ENCODE assay signal across 10 cellular contexts in genomic region chr18:48902856-48903601, GRCh38. TPM values are rescaled to one million over a fixed set of nuclear protein-coding genes. Genes with fewer than 3 reads are reported as not detected.
DNase-seq lines count a peak whose midpoint lies in the region; ATAC-seq and TF ChIP-seq lines count a peak whose summit lies in the region.
"Had no signal": no experiment of that assay in that cellular context is flagged by ENCODE, and none has a peak within 500 bp of the region (broad histone marks: within the 10 kb centered on the region; RNA-seq: fewer than 3 reads in every experiment).

No MANE protein-coding gene starts in this region.

- no peak overlapping the region for H3K9ac ChIP-seq in HCT116 (ENCODE audit: low read length)
- no peak overlapping the region for H3K9ac ChIP-seq in liver (ENCODE audit: low read depth in 1 of 2, low read length in 2 of 2)
- peak overlapping the region; percentile 93 for H3K9ac ChIP-seq in smooth muscle cell (ENCODE audit: low read depth)

- H3K4me1 ChIP-seq in HCT116 (ENCODE audit: control insufficient read depth in 1 of 2, insufficient read depth in 2 of 2, low read length in 2 of 2), result peaks cover 18 to 30% of the 10 kb centered on the region in 2 experiments
- H3K4me1 ChIP-seq in liver (ENCODE audit: control insufficient read depth in 4 of 4, insufficient read depth in 4 of 4, low read length in 3 of 4), result no peaks in the 10 kb centered on the region
- H3K4me1 ChIP-seq in smooth muscle cell (ENCODE audit: low read depth), result peaks cover 4% of the 10 kb centered on the region

- H3F3A ChIP-seq in smooth muscle cell (ENCODE audit: low read depth), result peaks cover 39% of the 10 kb centered on the region

- H4K20me1 ChIP-seq in HCT116 (ENCODE audit: insufficient read depth) (no peaks in the 10 kb centered on the region), smooth muscle cell (ENCODE audit: low read depth) (no peaks in the 10 kb centered on the region)

- 93% methylated on average over 8 of the region's 8 CpGs for WGBS in liver
- 55% methylated on average over 8 of the region's 8 CpGs for WGBS in smooth muscle cell (ENCODE audit: low lambda C conversion rate)

- no peak for TF ChIP-seq POLR2A in HCT116 (IDR thresholded peaks at IDR 0.05; ENCODE audit: borderline replicate concordance, extremely low read depth, insufficient read depth, insufficient read length)

- no peak overlapping the region for H3K4me3 ChIP-seq in HCT116 (replicated peaks in 1 of 2; ENCODE audit: low read depth in 1 of 2, low read length in 2 of 2)
- H3K4me3 ChIP-seq in coronary artery, result no peak overlapping the region
- H3K4me3 ChIP-seq in liver (ENCODE audit: low read depth in 1 of 3, low read length in 3 of 3), result no peak overlapping the region
- H3K4me3 ChIP-seq in smooth muscle cell, result no peak overlapping the region

- H3K27me3 ChIP-seq in HCT116 (ENCODE audit: insufficient read depth, low read length) (peaks cover 23% of the 10 kb centered on the region; the same call in 1 of the 2 replicates), liver (ENCODE audit: control insufficient read depth in 4 of 4, insufficient read depth in 4 of 4, low read length in 3 of 4) (no peaks in the 10 kb centered on the region), smooth muscle cell (ENCODE audit: low read depth) (no peaks in the 10 kb centered on the region)

- TF ChIP-seq RAD21 in HCT116 (IDR thresholded peaks at IDR 0.05; ENCODE audit: low read depth) (no peak), liver (IDR thresholded peaks at IDR 0.05) (no peak)

- BruUV-seq in HCT116 (replicated peaks; lab: Mats Ljungman, UMichigan), result no TSS peak

- H2AFZ ChIP-seq in HCT116 (ENCODE audit: low read depth, low read length, poor library complexity, severe bottlenecking) (peak overlapping the region; percentile 12), smooth muscle cell (ENCODE audit: low read depth) (no peak overlapping the region)

- no peak for DNase-seq in HCT116 (ENCODE audit: low read depth, low spot score)
- peak; percentile 92 for DNase-seq in coronary artery (ENCODE audit: low spot score)
- no peak for DNase-seq in smooth muscle cell (lab: John Stamatoyannopoulos, UW; ENCODE audit: unreplicated experiment)
- no peak for DNase-seq in stimulated activated CD4-positive, alpha-beta T cell treated with anti-CD3 and anti-CD28 coated beads, Interleukin-2, amount 100 ng/mL, for 48 hours
- DNase-seq in activated naive CD4-positive, alpha-beta T cell treated with Interleukin-2 at 50 U/mL for 16 hours, result no peak
- DNase-seq in NCI-H2227 (lab: John Stamatoyannopoulos, UW; ENCODE audit: unreplicated experiment), result no peak
- DNase-seq: stimulated activated CD4-positive, alpha-beta T cell treated with anti-CD3 and anti-CD28 coated beads, Interleukin-4, amount 100 ng/mL, for 24 hours had no signal

- H3K9me2 ChIP-seq in HCT116 (ENCODE audit: insufficient read depth), result no peaks in the 10 kb centered on the region

- H3K79me2 ChIP-seq in HCT116 (ENCODE audit: insufficient read depth, low read length) (no peaks in the 10 kb centered on the region), smooth muscle cell (ENCODE audit: low read depth) (peaks cover 18% of the 10 kb centered on the region)

- CTCF ChIA-PET in HCT116 (lab: Charles Lee), result no interaction called here

- TF ChIP-seq CTCF in HCT116 (IDR thresholded peaks at IDR 0.05 in 2 of 3, conservative IDR thresholded peaks at IDR 0.05 in 1 of 3; ENCODE audit: borderline replicate concordance in 1 of 3, insufficient read depth in 1 of 3, low read depth in 2 of 3, low read length in 2 of 3) (no peak), coronary artery (IDR thresholded peaks at IDR 0.05) (no peak), liver (IDR thresholded peaks at IDR 0.05; ENCODE audit: low read depth, low read length, missing input control) (no peak), smooth muscle cell (IDR thresholded peaks at IDR 0.05; ENCODE audit: borderline replicate concordance, insufficient read depth, poor library complexity, severe bottlenecking) (no peak)

- H3K9me3 ChIP-seq in HCT116 (ENCODE audit: control insufficient read depth in 1 of 2, insufficient read depth in 1 of 2, low read depth in 1 of 2, low read length in 2 of 2) (no peaks in the 10 kb centered on the region), liver (ENCODE audit: control insufficient read depth in 4 of 4, low read length in 3 of 4) (peaks cover 0 to 4% (median 2%) of the 10 kb centered on the region in 4 donors), smooth muscle cell (replicated peaks; ENCODE audit: low read depth) (no peaks in the 10 kb centered on the region)

- H3K27ac ChIP-seq in HCT116 (ENCODE audit: low read depth, low read length) (no peak overlapping the region), coronary artery (peak overlapping the region; percentile 75 to 88), liver (ENCODE audit: low read depth in 1 of 2, low read length in 2 of 2) (no peak overlapping the region), smooth muscle cell (ENCODE audit: low read depth) (peak overlapping the region; percentile 99)

- H3K4me2 ChIP-seq in HCT116 (ENCODE audit: low read length) (peak overlapping the region; percentile 58; the same call in 1 of the 2 replicates), smooth muscle cell (peak overlapping the region; percentile 66)

- peak; percentile 46 for ATAC-seq in HCT116
- no peak for ATAC-seq in HG02798 (IDR thresholded peaks at IDR 0.05; ENCODE audit: poor library complexity, unreplicated experiment)
- ATAC-seq: activated CD4-positive, CD25-positive, alpha-beta regulatory T cell treated with anti-CD3 and anti-CD28 coated beads, Interleukin-2, amount 50 U/mL, for 24 hours had no signal

- POLR2A ChIA-PET in HCT116 (lab: Charles Lee), result no interaction called here

- intact Hi-C loops in HCT116 (cut with micrococcal nuclease), result no loop called here

- H3K36me3 ChIP-seq in HCT116 (ENCODE audit: control insufficient read depth in 1 of 2, insufficient read depth in 2 of 2, low read length in 2 of 2) (no peaks in the 10 kb centered on the region), liver (ENCODE audit: control insufficient read depth in 4 of 4, insufficient read depth in 3 of 4, low read depth in 1 of 4, low read length in 3 of 4) (no peaks in the 10 kb centered on the region), smooth muscle cell (ENCODE audit: low read depth) (no peaks in the 10 kb centered on the region)

- RAD21 ChIA-PET in HCT116 (lab: Charles Lee; ENCODE audit: low non-redundant PET in 1 of 2, low total read pairs in 2 of 2, uncharacterized antibody in 2 of 2, unreplicated experiment in 2 of 2), result no interaction called here

TF ChIP-seq in HCT116, 20 proteins besides CTCF, POLR2A, EP300 and RAD21 (continues in another document):
- TF ChIP-seq ZBTB33 (IDR thresholded peaks at IDR 0.05; ENCODE audit: extremely low read depth, insufficient replicate concordance, low read length) (no peak), CEBPB (IDR thresholded peaks at IDR 0.05; ENCODE audit: low read depth) (no peak), EZH2phosphoT487 (IDR thresholded peaks at IDR 0.05; ENCODE audit: borderline replicate concordance) (no peak), ZFX (IDR thresholded peaks at IDR 0.05) (no peak), FOSL1 (IDR thresholded peaks at IDR 0.05; ENCODE audit: low read depth) (no peak), SIN3A (IDR thresholded peaks at IDR 0.05; ENCODE audit: low read depth) (no peak), JUND (IDR thresholded peaks at IDR 0.05) (no peak)

TF ChIP-seq in liver, 16 proteins besides CTCF, POLR2A, EP300 and RAD21:
- TF ChIP-seq ZBTB33 (IDR thresholded peaks at IDR 0.05) (no peak), NR2F2 (IDR thresholded peaks at IDR 0.05) (peak; percentile 50)

RNA-seq across cellular contexts. Expression of gene SMAD7, which starts 47.7 kb away (rescaled TPM):
- total RNA-seq in HCT116 (2021; ENCODE audit: unreplicated experiment), result 7.2 TPM
- 3.6 and 4.2 TPM in 2 replicates for polyA plus RNA-seq in HCT116 (2012)
- 10 to 100 TPM in 1 of 2 donors, 1 to 10 TPM in 1; 9.4 to 11.8 TPM for total RNA-seq in liver
- 10 to 100 TPM in 1 of 2 donors, 1 to 10 TPM in 1; 3.2 to 10.7 TPM for polyA plus RNA-seq in liver
- 114 and 142 TPM in 2 replicates for total RNA-seq in smooth muscle cell
- 134 and 136 TPM in 2 replicates for polyA plus RNA-seq in smooth muscle cell

Comparison
In these comparisons a context has a peak if more than half of its experiments do, and no peak if none do; other contexts are left out.
1. H3K27ac ChIP-seq: peak in coronary artery (2 of 2) and smooth muscle cell (single experiment); none in HCT116 (single experiment) and liver (0 of 2).